ENCODE assay signal across 15 cellular contexts in the genomic region with DNA sequence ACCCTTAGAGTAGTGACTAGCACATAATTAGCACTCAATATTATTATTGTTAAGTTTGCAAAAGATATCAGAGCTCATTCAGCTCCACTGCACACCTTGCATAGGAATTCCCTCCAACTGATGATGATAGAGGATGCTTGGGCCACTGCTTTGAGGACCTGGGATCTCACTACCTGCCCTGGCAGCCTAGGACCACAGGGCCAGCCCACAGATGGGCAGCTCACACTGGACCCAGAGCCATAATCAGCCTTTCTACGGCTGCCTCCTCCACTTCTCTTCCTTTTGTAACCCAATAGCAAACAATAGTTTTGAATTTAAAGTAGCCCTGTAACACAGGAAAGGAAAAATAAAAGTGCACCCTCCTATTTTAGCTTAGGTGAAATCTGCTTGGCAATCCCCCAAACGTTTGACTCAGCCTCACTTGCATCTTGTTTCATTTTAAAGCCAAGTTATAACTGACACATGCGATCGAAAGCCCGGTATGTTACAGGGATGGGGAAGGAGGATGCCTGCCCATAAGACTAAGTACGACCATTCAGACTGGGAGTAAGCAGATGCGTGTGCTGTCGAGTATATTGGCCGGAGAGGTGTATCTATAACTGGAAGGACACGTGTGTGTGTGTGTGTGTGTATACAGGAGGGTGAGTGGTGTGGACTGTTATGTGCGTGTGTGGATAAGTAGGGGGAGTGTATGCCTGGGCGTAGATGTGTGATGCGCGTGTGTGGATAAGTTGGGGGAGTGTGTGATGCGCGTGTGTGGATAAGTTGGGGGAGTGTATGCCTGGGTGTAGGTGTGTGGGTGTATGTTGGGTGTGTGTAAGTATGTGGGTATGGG.
DNase-seq lines count a peak whose midpoint lies in the region; ATAC-seq, FAIRE-seq and TF ChIP-seq lines count a peak whose summit lies in the region.
"Had no signal": no experiment of that assay in that cellular context is flagged by ENCODE, and none has a peak within 500 bp of the region (broad histone marks: within the 10 kb centered on the region; RNA-seq: fewer than 3 reads in every experiment).

No MANE protein-coding gene starts in this region.

- WGBS in H1 (ENCODE audit: extremely low coverage in 1 of 2, insufficient coverage in 1 of 2, insufficient read length in 1 of 2, insufficient replicate concordance in 2 of 2, low coverage in 1 of 2, low lambda C conversion rate in 2 of 2, missing lambda C conversion rate in 1 of 2), 2 experiments, result 84 to 100% methylated on average over 5 to 16 of the region's 16 CpGs

- H2AK5ac ChIP-seq in H1 (ENCODE audit: low read depth, low read length), result peak overlapping the region; percentile 87; the same call in 1 of the 2 replicates

- H3K4me1 ChIP-seq in RWPE2 (ENCODE audit: insufficient read depth, poor library complexity, severe bottlenecking) (no peaks in the 10 kb centered on the region), H1 (replicated peaks in 1 of 4; ENCODE audit: control insufficient read depth in 3 of 4, insufficient read depth in 4 of 4, low read length in 3 of 4) (peaks cover 20 to 28% (median 21%) of the 10 kb centered on the region in 4 experiments; a peak in 6 of 7 replicates)
- H3K4me1 ChIP-seq: SJCRH30, testis had no signal

- H3K9me3 Mint-ChIP-seq in natural killer cell treated with Interleukin-12 subunit alpha and Interleukin-12 subunit beta and Interleukin-15 and Interleukin-18, amount 100 ng/mL, for 72 hours, result no peaks in the 10 kb centered on the region

- H2BK15ac ChIP-seq in H1 (ENCODE audit: low read length), result peak overlapping the region; percentile 93; the same call in 1 of the 2 replicates

- DNase-seq in ELR (ENCODE audit: low read depth) (peak; percentile 32), RWPE2 (ENCODE audit: low spot score) (peak; percentile 19), H1 (ENCODE audit: low read depth in 1 of 2, low spot score in 2 of 2) (no peak), DMS 273 (lab: John Stamatoyannopoulos, UW; ENCODE audit: unreplicated experiment) (no peak), NCI-H524 (lab: John Stamatoyannopoulos, UW) (no peak), SIG-M5 treated with dmso at 0.1 percent for 504 hours (lab: John Stamatoyannopoulos, UW; ENCODE audit: unreplicated experiment) (no peak)
- DNase-seq in natural killer cell treated with Interleukin-12 subunit alpha and Interleukin-12 subunit beta and Interleukin-15 and Interleukin-18, amount 100 ng/mL, for 72 hours (ENCODE audit: low spot score), result peak; percentile 53
- DNase-seq: AML-193, midbrain, NCI-H2081, SJCRH30 had no signal

- POLR2A ChIA-PET in H1 (lab: Charles Lee; ENCODE audit: partially characterized antibody), result interaction anchor here (0.7 to 3.7 kb wide), 5 partner anchors 7 to 151 kb away, joined by 3 to 42 read pairs (median 4); no protein-coding TSS in a partner anchor

- CTCF ChIA-PET in H1 (lab: Charles Lee; ENCODE audit: partially characterized antibody), result interaction anchor here (0.6 to 4.3 kb wide), 7 partner anchors 10 to 68 kb away, joined by 4 to 37 read pairs (median 7); no protein-coding TSS in a partner anchor

- no peak overlapping the region for H2BK120ac ChIP-seq in H1 (replicated peaks; ENCODE audit: low read depth, low read length)

- peak overlapping the region; percentile 95 for H2BK20ac ChIP-seq in H1 (ENCODE audit: low read length)

- peaks cover 2% of the 10 kb centered on the region; the same call in 1 of the 2 replicates for H3K23me2 ChIP-seq in H1 (ENCODE audit: low read depth, low read length)

- H3K9me3 ChIP-seq in RWPE2 (ENCODE audit: severe bottlenecking), result no peaks in the 10 kb centered on the region
- no peaks in the 10 kb centered on the region for H3K9me3 ChIP-seq in H1 (ENCODE audit: insufficient read depth in 2 of 2, low read depth in 1 of 2, low read length in 1 of 2)
- H3K9me3 ChIP-seq: esophagus muscularis mucosa, SJCRH30, testis had no signal

- ATAC-seq in RWPE2 (ENCODE audit: low read depth), result peak; percentile 85
- ATAC-seq in natural killer cell treated with Interleukin-12 subunit alpha and Interleukin-12 subunit beta and Interleukin-15 and Interleukin-18, amount 100 ng/mL, for 72 hours, result peak in 1 of 2 donors; percentile 32
- ATAC-seq in GM21526 (IDR thresholded peaks at IDR 0.05; ENCODE audit: low FRiP score, unreplicated experiment), result no peak

- H3K27me3 ChIP-seq in RWPE2 (ENCODE audit: insufficient read depth, poor library complexity, severe bottlenecking) (no peaks in the 10 kb centered on the region), H1 (replicated peaks in 1 of 4; ENCODE audit: control insufficient read depth in 3 of 4, extremely low read depth in 1 of 4, insufficient read depth in 3 of 4, low read length in 3 of 4) (no peaks in the 10 kb centered on the region; a peak in 1 of 7 replicates)
- H3K27me3 ChIP-seq: esophagus muscularis mucosa, SJCRH30, testis had no signal

- no peaks in the 10 kb centered on the region for H3K79me1 ChIP-seq in H1 (ENCODE audit: low read depth, low read length)

- peak overlapping the region; percentile 59 for H4K91ac ChIP-seq in H1 (replicated peaks; ENCODE audit: insufficient read length, low read length)

- no peak for FAIRE-seq in H1 (lab: Jason Lieb, UNC)

- H3K14ac ChIP-seq in H1 (ENCODE audit: insufficient read length), result peak overlapping the region; percentile 37

- H3K27me3 Mint-ChIP-seq in natural killer cell treated with Interleukin-12 subunit alpha and Interleukin-12 subunit beta and Interleukin-15 and Interleukin-18, amount 100 ng/mL, for 72 hours, result peaks cover 20 to 34% of the 10 kb centered on the region in 2 donors

- no peak overlapping the region for H3K27ac Mint-ChIP-seq in natural killer cell treated with Interleukin-12 subunit alpha and Interleukin-12 subunit beta and Interleukin-15 and Interleukin-18, amount 100 ng/mL, for 72 hours

- no peak overlapping the region for H3K4me3 ChIP-seq in RWPE2 (ENCODE audit: severe bottlenecking)
- no peak overlapping the region; a peak in 1 of 8 replicates for H3K4me3 ChIP-seq in H1 (ENCODE audit: extremely low read depth in 1 of 4, insufficient read depth in 2 of 4, low read depth in 3 of 4, low read length in 4 of 4)
- H3K4me3 ChIP-seq: esophagus muscularis mucosa, SJCRH30, testis had no signal

- no peak overlapping the region for H3K23ac ChIP-seq in H1 (ENCODE audit: insufficient read length)

- H3K18ac ChIP-seq in H1 (ENCODE audit: extremely low read depth, low read length), result peak overlapping the region; percentile 84

- peak overlapping the region; percentile 37; the same call in 1 of the 2 replicates for H2BK5ac ChIP-seq in H1 (ENCODE audit: low read depth, low read length)

- H2BK12ac ChIP-seq in H1 (ENCODE audit: low read depth, low read length), result peak overlapping the region; percentile 93; the same call in 1 of the 2 replicates

- H3K4me3 Mint-ChIP-seq in natural killer cell treated with Interleukin-12 subunit alpha and Interleukin-12 subunit beta and Interleukin-15 and Interleukin-18, amount 100 ng/mL, for 72 hours, result no peak overlapping the region

- no peaks in the 10 kb centered on the region for H3K36me3 ChIP-seq in RWPE2 (ENCODE audit: low read depth)
- H3K36me3 ChIP-seq in H1 (ENCODE audit: control insufficient read depth in 2 of 4, insufficient read depth in 4 of 4, low read length in 3 of 4), result no peaks in the 10 kb centered on the region
- H3K36me3 ChIP-seq: esophagus muscularis mucosa, SJCRH30 had no signal

- no peak for TF ChIP-seq RAD21 in H1 (IDR thresholded peaks at IDR 0.05 in 1 of 2, conservative IDR thresholded peaks at IDR 0.05 in 1 of 2; ENCODE audit: low read depth in 2 of 2, low read length in 2 of 2)

- H3K4ac ChIP-seq in H1 (replicated peaks; ENCODE audit: insufficient read length, low read depth, low read length), result no peak overlapping the region

- no peak overlapping the region for H2AFZ ChIP-seq in H1 (ENCODE audit: low read length)
- H2AFZ ChIP-seq: parathyroid adenoma had no signal

- no peak for TF ChIP-seq EP300 in H1 (IDR thresholded peaks at IDR 0.05; ENCODE audit: borderline replicate concordance in 1 of 2, low read depth in 2 of 2, low read length in 2 of 2)

- TF ChIP-seq CTCF in RWPE2 (IDR thresholded peaks at IDR 0.05; ENCODE audit: poor library complexity, severe bottlenecking), result no peak
- no peak for TF ChIP-seq CTCF in H1 (IDR thresholded peaks at IDR 0.05; ENCODE audit: control extremely low read depth in 1 of 3, insufficient read depth in 1 of 3, low read depth in 1 of 3, low read length in 3 of 3)

- H4K20me1 ChIP-seq in H1 (replicated peaks in 1 of 2; ENCODE audit: control insufficient read depth in 1 of 2, insufficient read depth in 2 of 2, low read length in 2 of 2), result no peaks in the 10 kb centered on the region

- no peak overlapping the region for H4K8ac ChIP-seq in H1 (ENCODE audit: extremely low read depth, insufficient read depth, low read length)

- H3K4me2 ChIP-seq in H1 (ENCODE audit: insufficient read depth in 1 of 2, low read depth in 2 of 2, low read length in 2 of 2), result peak overlapping the region in 1 of 2 experiments; percentile 67; a peak in 2 of 4 replicates

- peaks cover 4 to 5% of the 10 kb centered on the region in 2 donors for H3K4me1 Mint-ChIP-seq in natural killer cell treated with Interleukin-12 subunit alpha and Interleukin-12 subunit beta and Interleukin-15 and Interleukin-18, amount 100 ng/mL, for 72 hours (ENCODE audit: low read depth in 2 of 2)

- H3K56ac ChIP-seq in H1 (replicated peaks; ENCODE audit: insufficient read length, low read depth, low read length), result no peak overlapping the region

- H3K9ac ChIP-seq in H1 (replicated peaks in 1 of 4; ENCODE audit: extremely low read depth in 1 of 4, low read depth in 3 of 4, low read length in 3 of 4), result no peak overlapping the region; a peak in 1 of 7 replicates
- H3K9ac ChIP-seq: parathyroid adenoma had no signal

- no peaks in the 10 kb centered on the region for H3K36me3 Mint-ChIP-seq in natural killer cell treated with Interleukin-12 subunit alpha and Interleukin-12 subunit beta and Interleukin-15 and Interleukin-18, amount 100 ng/mL, for 72 hours

- H3K27ac ChIP-seq in RWPE2 (ENCODE audit: poor library complexity, severe bottlenecking) (no peak overlapping the region), H1 (ENCODE audit: low read depth, low read length) (no peak overlapping the region)
- H3K27ac ChIP-seq: esophagus muscularis mucosa, parathyroid adenoma, SJCRH30, testis had no signal

- no peaks in the 10 kb centered on the region for H3K79me2 ChIP-seq in H1 (ENCODE audit: control insufficient read depth in 1 of 2, insufficient read depth in 2 of 2, low read length in 2 of 2)
- H3K79me2 ChIP-seq: parathyroid adenoma had no signal

- no peak overlapping the region for H4K5ac ChIP-seq in H1 (ENCODE audit: insufficient read length, low read depth, low read length)

- TF ChIP-seq POLR2A in H1 (IDR thresholded peaks at IDR 0.05; ENCODE audit: control extremely low read depth in 1 of 2, low read depth in 2 of 2, low read length in 2 of 2), result no peak

TF ChIP-seq in H1, 55 proteins besides CTCF, POLR2A, EP300 and RAD21:
- no peak for TF ChIP-seq KDM4A (IDR thresholded peaks at IDR 0.05; ENCODE audit: low read depth, low read length, severe bottlenecking)

Comparison
In these comparisons a context has a peak if more than half of its experiments do, and no peak if none do; other contexts are left out.
1. DNase-seq: peak in ELR (single experiment), RWPE2 (single experiment) and natural killer cell treated with Interleukin-12 subunit alpha and Interleukin-12 subunit beta and Interleukin-15 and Interleukin-18, amount 100 ng/mL, for 72 hours (single experiment); none in H1 (0 of 2), DMS 273 (single experiment), NCI-H524 (0 of 2) and SIG-M5 treated with dmso at 0.1 percent for 504 hours (single experiment).